ENCODE assay signal across 19 cellular contexts in the genomic region with DNA sequence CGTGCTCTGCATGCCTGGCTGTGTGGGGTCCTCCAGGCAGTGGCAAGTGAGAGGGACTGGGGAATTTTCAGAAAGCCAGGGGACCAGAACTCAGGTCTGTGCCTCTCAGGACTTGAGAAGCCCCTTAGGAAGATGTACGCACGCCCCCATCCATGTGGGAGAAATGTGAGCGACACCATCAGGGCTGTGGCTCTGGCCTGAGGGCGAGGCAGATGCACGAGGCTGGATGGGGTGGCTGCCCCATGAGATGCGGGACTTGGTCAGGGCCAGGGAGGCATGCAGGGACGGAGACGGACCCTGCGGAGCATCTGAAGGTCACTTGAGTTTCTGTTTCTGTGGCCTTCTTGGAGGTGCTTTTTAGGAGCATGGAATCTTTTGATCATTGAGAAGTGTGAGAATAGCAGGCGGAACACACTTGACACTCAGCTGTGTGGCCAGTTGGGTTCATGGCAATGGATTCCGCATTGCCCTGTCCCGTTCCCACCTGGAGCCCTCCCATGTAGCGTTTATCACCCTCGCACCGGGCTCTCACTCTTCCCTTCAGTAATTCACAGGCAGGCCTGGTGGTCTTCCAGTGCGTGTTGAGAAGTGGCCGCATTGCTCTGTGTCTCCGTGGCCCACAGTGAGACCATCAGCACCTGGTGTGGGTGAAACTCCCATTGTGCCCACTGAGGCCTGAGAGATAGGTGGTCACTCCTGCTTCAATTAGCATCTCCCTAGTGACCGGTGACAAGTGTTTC. TPM values are rescaled to one million over a fixed set of nuclear protein-coding genes. Genes with fewer than 3 reads are reported as not detected.
A peak's percentile ranks its signal among the peaks of the same experiment; 100 is the strongest.
DNase-seq lines count a peak whose midpoint lies in the region; ATAC-seq lines count a peak whose summit lies in the region.
"Had no signal": no experiment of that assay in that cellular context is flagged by ENCODE, and none has a peak within 500 bp of the region (broad histone marks: within the 10 kb centered on the region; RNA-seq: fewer than 3 reads in every experiment).

No MANE protein-coding gene starts in this region.

- no peaks in the 10 kb centered on the region for H3K4me1 Mint-ChIP-seq in activated naive CD4-positive, alpha-beta T cell treated with anti-CD3 and anti-CD28 coated beads, Interleukin-2, amount 10 ng/mL, durations not matched to agents 7 days and 5 days
- H3K4me1 Mint-ChIP-seq: B cell, IgD-negative memory B cell had no signal

- intact Hi-C loops in sciatic nerve (cut with DNase I): no loop called here

- ATAC-seq in sciatic nerve (no peak), GM19467 (IDR thresholded peaks at IDR 0.05; ENCODE audit: unreplicated experiment) (no peak)
- ATAC-seq: Panc1 had no signal

- no peak overlapping the region for H3K4me3 Mint-ChIP-seq in activated naive CD4-positive, alpha-beta T cell treated with anti-CD3 and anti-CD28 coated beads, Interleukin-2, amount 10 ng/mL, durations not matched to agents 7 days and 5 days
- H3K4me3 Mint-ChIP-seq: B cell, IgD-negative memory B cell had no signal

- H3K27me3 Mint-ChIP-seq in activated naive CD4-positive, alpha-beta T cell treated with anti-CD3 and anti-CD28 coated beads, Interleukin-2, amount 10 ng/mL, durations not matched to agents 7 days and 5 days: peaks cover 5% of the 10 kb centered on the region

- CTCF ChIA-PET in activated naive CD4-positive, alpha-beta T cell treated with anti-CD3 and anti-CD28 coated beads, Interleukin-2, amount 10 ng/mL, durations not matched to agents 7 days and 5 days (lab: Charles Lee): no interaction called here

- H3K36me3 Mint-ChIP-seq in activated naive CD4-positive, alpha-beta T cell treated with anti-CD3 and anti-CD28 coated beads, Interleukin-2, amount 10 ng/mL, durations not matched to agents 7 days and 5 days: no peaks in the 10 kb centered on the region
- H3K36me3 Mint-ChIP-seq: IgD-negative memory B cell had no signal

- H3K9me3 Mint-ChIP-seq in activated naive CD4-positive, alpha-beta T cell treated with anti-CD3 and anti-CD28 coated beads, Interleukin-2, amount 10 ng/mL, durations not matched to agents 7 days and 5 days: peaks cover 15% of the 10 kb centered on the region

- DNase-seq in activated naive CD4-positive, alpha-beta T cell treated with anti-CD3 and anti-CD28 coated beads, Interleukin-2, amount 10 ng/mL, durations not matched to agents 7 days and 5 days: peak; percentile 6
- no peak for DNase-seq in activated naive CD4-positive, alpha-beta T cell treated with Interleukin-2 at 50 U/mL for 16 hours
- DNase-seq in MV-4-11 (lab: John Stamatoyannopoulos, UW) (peak; percentile 0), mesenteric fat pad (ENCODE audit: low spot score) (peak; percentile 87), sciatic nerve (ENCODE audit: low spot score) (peak; percentile 44), SW 1271 (lab: John Stamatoyannopoulos, UW) (no peak), NCI-H345 (lab: John Stamatoyannopoulos, UW) (no peak)
- DNase-seq: DMS53, GDM1, NCI-H1105 treated with DMSO at 0.1 percent for 48 hours, NCI-H1694, NCI-H2081, NCI-H2171, NCI-H524 treated with DMSO at 0.1 percent for 48 hours, NCI-H82 had no signal

- no peak overlapping the region for H3K27ac Mint-ChIP-seq in activated naive CD4-positive, alpha-beta T cell treated with anti-CD3 and anti-CD28 coated beads, Interleukin-2, amount 10 ng/mL, durations not matched to agents 7 days and 5 days
- H3K27ac Mint-ChIP-seq: B cell had no signal

RNA-seq across cellular contexts. Expression of a gene that starts 30.7 kb away (rescaled TPM):
- total RNA-seq in mesenteric fat pad (not detected), sciatic nerve (not detected)
- total RNA-seq: B cell had no signal

Comparison
In these comparisons a context has a peak if more than half of its experiments do, and no peak if none do; other contexts are left out.
1. DNase-seq: peak in activated naive CD4-positive, alpha-beta T cell treated with anti-CD3 and anti-CD28 coated beads, Interleukin-2, amount 10 ng/mL, durations not matched to agents 7 days and 5 days (single experiment), MV-4-11 (single experiment), mesenteric fat pad (single experiment) and sciatic nerve (single experiment); none in activated naive CD4-positive, alpha-beta T cell treated with Interleukin-2 at 50 U/mL for 16 hours (single experiment), SW 1271 (0 of 2) and NCI-H345 (single experiment).